ENCODE assay signal across 8 cellular contexts in the genomic region with DNA sequence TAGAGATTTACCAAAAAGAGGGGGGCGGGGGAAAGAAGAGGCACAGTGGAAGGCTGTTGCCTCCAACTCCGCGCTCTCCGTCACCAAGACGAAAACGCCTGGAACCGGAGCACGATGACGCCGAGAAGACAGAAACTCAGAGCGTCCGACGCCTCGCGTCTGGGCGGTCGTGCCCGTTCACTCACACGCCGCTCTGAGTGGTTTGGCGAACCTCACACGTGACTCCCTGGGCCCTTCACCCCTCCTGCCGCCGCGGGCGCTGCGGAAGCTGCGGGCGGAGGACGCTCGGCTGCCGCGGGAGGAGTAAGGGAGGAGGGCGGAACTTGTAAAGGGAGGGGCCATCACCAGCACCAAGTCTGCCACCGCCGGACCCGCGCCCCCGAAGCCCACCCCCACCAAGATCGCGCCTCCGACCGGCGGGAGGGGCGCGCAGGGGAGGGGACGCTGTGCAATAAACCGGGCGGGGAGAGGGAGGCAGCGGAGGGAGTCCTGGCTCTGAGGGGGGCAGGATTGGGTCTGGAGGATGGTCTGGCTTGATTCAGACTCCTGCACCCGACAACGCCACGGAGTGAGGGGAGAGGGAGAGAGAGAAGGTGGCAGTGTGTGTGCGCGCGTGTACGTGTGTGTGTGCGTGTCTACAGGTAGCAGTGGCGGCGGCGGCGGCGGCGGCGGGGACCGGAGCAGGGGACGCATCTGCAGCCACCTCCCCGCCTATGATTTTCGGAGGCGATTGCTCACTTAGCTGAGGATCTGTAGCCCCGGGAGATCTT.
DNase-seq lines count a peak whose midpoint lies in the region; ATAC-seq and TF ChIP-seq lines count a peak whose summit lies in the region.

No MANE protein-coding gene starts in this region.

- H3K4me3 Mint-ChIP-seq in stimulated activated naive CD8-positive, alpha-beta T cell treated with anti-CD3 and anti-CD28 coated beads, Interleukin-15, Interleukin-2, amounts not matched to agents 100 ng/mL and 50 ng/mL, for 24 hours: peak overlapping the region; percentile 74

- ATAC-seq in HG03354 (IDR thresholded peaks at IDR 0.05; ENCODE audit: poor library complexity, severe bottlenecking, unreplicated experiment): peak; percentile 95

- H3K27ac Mint-ChIP-seq in stimulated activated naive CD8-positive, alpha-beta T cell treated with anti-CD3 and anti-CD28 coated beads, Interleukin-15, Interleukin-2, amounts not matched to agents 100 ng/mL and 50 ng/mL, for 24 hours: no peak overlapping the region

- peaks cover 37% of the 10 kb centered on the region for H3K4me1 Mint-ChIP-seq in stimulated activated naive CD8-positive, alpha-beta T cell treated with anti-CD3 and anti-CD28 coated beads, Interleukin-15, Interleukin-2, amounts not matched to agents 100 ng/mL and 50 ng/mL, for 24 hours (ENCODE audit: low read depth)

- peaks cover 5% of the 10 kb centered on the region for H3K9me3 Mint-ChIP-seq in stimulated activated naive CD8-positive, alpha-beta T cell treated with anti-CD3 and anti-CD28 coated beads, Interleukin-15, Interleukin-2, amounts not matched to agents 100 ng/mL and 50 ng/mL, for 24 hours

- TF ChIP-seq POLR2A in erythroblast (IDR thresholded peaks at IDR 0.05; ENCODE audit: low read length): no peak

- H3K36me3 Mint-ChIP-seq in stimulated activated naive CD8-positive, alpha-beta T cell treated with anti-CD3 and anti-CD28 coated beads, Interleukin-15, Interleukin-2, amounts not matched to agents 100 ng/mL and 50 ng/mL, for 24 hours (ENCODE audit: low read depth): no peaks in the 10 kb centered on the region

- H3K27me3 Mint-ChIP-seq in stimulated activated naive CD8-positive, alpha-beta T cell treated with anti-CD3 and anti-CD28 coated beads, Interleukin-15, Interleukin-2, amounts not matched to agents 100 ng/mL and 50 ng/mL, for 24 hours: peaks cover 70% of the 10 kb centered on the region

- DNase-seq in CD1c-positive myeloid dendritic cell (ENCODE audit: extremely low spot score): peak; percentile 83
- DNase-seq in GM19240 (ENCODE audit: insufficient read length, low spot score): peak; percentile 23
- DNase-seq in NCI-H226: peak; percentile 92
- DNase-seq in activated CD8-positive, alpha-beta memory T cell treated with anti-CD3 and anti-CD28 coated beads for 24 hours: peak; percentile 63
- peak; percentile 53 to 61 for DNase-seq in erythroblast (lab: John Stamatoyannopoulos, UW)
- peak; percentile 92 for DNase-seq in midbrain (lab: John Stamatoyannopoulos, UW)

Comparison
In these comparisons a context has a peak if more than half of its experiments do, and no peak if none do; other contexts are left out.
1. Peak in every context shown above with its lines: DNase-seq and ATAC-seq.
2. DNase-seq: peak in every context shown above with its lines; median percentile 92 in NCI-H226; 92 in midbrain; 83 in CD1c-positive myeloid dendritic cell; 63 in activated CD8-positive, alpha-beta memory T cell treated with anti-CD3 and anti-CD28 coated beads for 24 hours; 57 in erythroblast; 23 in GM19240.